Comparison of ENCODE assay signal across 8 cellular contexts in the genomic region with DNA sequence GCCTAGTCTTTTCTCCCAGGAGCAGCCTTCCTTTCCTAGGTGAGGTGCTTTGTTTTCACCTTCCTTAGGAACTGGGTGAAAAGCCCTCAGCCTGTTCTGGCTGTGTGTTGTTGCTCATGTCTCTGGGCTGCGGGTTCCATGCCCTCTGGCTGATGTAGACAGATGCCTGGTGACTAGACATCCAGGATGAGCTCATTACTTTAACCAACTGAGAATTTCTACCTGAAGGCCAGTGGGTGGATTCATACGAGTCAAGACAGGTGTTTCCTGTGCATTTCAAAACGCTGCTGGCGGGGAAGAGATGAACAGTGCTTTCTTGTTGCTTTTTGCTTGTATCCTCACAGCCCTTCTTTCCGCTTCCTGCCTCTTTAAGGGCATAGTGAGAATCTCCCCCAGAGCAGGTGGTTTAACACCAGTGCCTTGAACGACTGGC. TPM values are rescaled to one million over a fixed set of nuclear protein-coding genes. Genes with fewer than 3 reads are reported as not detected.
DNase-seq lines count a peak whose midpoint lies in the region; ATAC-seq, FAIRE-seq and TF ChIP-seq lines count a peak whose summit lies in the region.

No MANE protein-coding gene starts in this region.

- H3K4me3 ChIP-seq in OCI-LY7 (ENCODE audit: low read depth, low read length, poor library complexity, severe bottlenecking), result peak overlapping the region; percentile 53
- H3K4me3 ChIP-seq in bronchial epithelial cell (ENCODE audit: low read depth, low read length), result no peak overlapping the region
- no peak overlapping the region for H3K4me3 ChIP-seq in smooth muscle cell

- peak overlapping the region; percentile 97 for H3K27ac ChIP-seq in OCI-LY7 (ENCODE audit: low read depth, low read length, poor library complexity, severe bottlenecking)
- H3K27ac ChIP-seq in smooth muscle cell (ENCODE audit: low read depth), result peak overlapping the region; percentile 89

- no peaks in the 10 kb centered on the region for H3K27me3 ChIP-seq in bronchial epithelial cell (ENCODE audit: control insufficient read depth, insufficient read depth, low read length)
- no peaks in the 10 kb centered on the region for H3K27me3 ChIP-seq in smooth muscle cell (ENCODE audit: low read depth)

- FAIRE-seq in bronchial epithelial cell (lab: Jason Lieb, UNC), result peak; percentile 75

- no peak for TF ChIP-seq CTCF in OCI-LY7 (conservative IDR thresholded peaks at IDR 0.05; ENCODE audit: low read length)
- TF ChIP-seq CTCF in bronchial epithelial cell (IDR thresholded peaks at IDR 0.05; ENCODE audit: insufficient read depth, low read length, severe bottlenecking), result no peak
- TF ChIP-seq CTCF in smooth muscle cell (IDR thresholded peaks at IDR 0.05; ENCODE audit: borderline replicate concordance, insufficient read depth, poor library complexity, severe bottlenecking), result no peak

- H2AFZ ChIP-seq in OCI-LY7 (ENCODE audit: low read length) (no peak overlapping the region; the same call in 1 of the 2 replicates), smooth muscle cell (ENCODE audit: low read depth) (no peak overlapping the region)

- H4K20me1 ChIP-seq in OCI-LY7 (ENCODE audit: insufficient read depth, low read length) (no peaks in the 10 kb centered on the region), smooth muscle cell (ENCODE audit: low read depth) (peaks cover 83% of the 10 kb centered on the region)

- no TSS peak for BruUV-seq in OCI-LY7 (replicated peaks; lab: Mats Ljungman, UMichigan)

- 74% methylated on average over 6 of the region's 6 CpGs for WGBS in smooth muscle cell (ENCODE audit: low lambda C conversion rate)

- POLR2A ChIA-PET in OCI-LY7 (lab: Charles Lee), result interaction anchor here (0.6 to 2.4 kb wide), 16 partner anchors 10 to 399 kb away, joined by 3 to 14 read pairs (median 5); a partner anchor contains a TSS

- CTCF ChIA-PET in OCI-LY7 (lab: Charles Lee; ENCODE audit: unreplicated experiment), result interaction anchor here (0.6 to 3.1 kb wide), 11 partner anchors 9 to 88 kb away, joined by 3 to 23 read pairs (median 3); a partner anchor contains a TSS

- peak; percentile 98 for DNase-seq in OCI-LY7 (ENCODE audit: low spot score)
- DNase-seq in bronchial epithelial cell (ENCODE audit: low read depth), result peak; percentile 99
- no peak for DNase-seq in smooth muscle cell (lab: John Stamatoyannopoulos, UW; ENCODE audit: unreplicated experiment)
- DNase-seq in NCI-H187 treated with DMSO at 0.1 percent for 48 hours (lab: John Stamatoyannopoulos, UW), result no peak
- no peak for DNase-seq in DMS153 (lab: John Stamatoyannopoulos, UW)
- no peak for DNase-seq in cerebellar nuclear complex (lab: John Stamatoyannopoulos, UW)
- DNase-seq in DMS53 treated with DMSO at 0.1 percent for 48 hours (lab: John Stamatoyannopoulos, UW; ENCODE audit: unreplicated experiment), result no peak

- peak; percentile 51 for ATAC-seq in GM18505 (IDR thresholded peaks at IDR 0.05; ENCODE audit: unreplicated experiment)

- TF ChIP-seq POLR2A in GM18505 (IDR thresholded peaks at IDR 0.05; ENCODE audit: borderline replicate concordance, extremely low read depth, insufficient read depth, insufficient read length), result no peak

- intact Hi-C loops in OCI-LY7 (cut with micrococcal nuclease; ENCODE audit: unreplicated experiment), result loop anchor here (1.0 kb wide), 2 partner anchors 14 to 25 kb away; no protein-coding TSS in a partner anchor

- H3K4me1 ChIP-seq in OCI-LY7 (ENCODE audit: insufficient read depth, low read length, poor library complexity, severe bottlenecking), result peaks cover 69% of the 10 kb centered on the region
- H3K4me1 ChIP-seq in smooth muscle cell (ENCODE audit: low read depth), result peaks cover 38% of the 10 kb centered on the region

- peak overlapping the region; percentile 54 for H3K9ac ChIP-seq in smooth muscle cell (ENCODE audit: low read depth)

- H3K9me3 ChIP-seq in OCI-LY7 (ENCODE audit: low read length), result no peaks in the 10 kb centered on the region
- H3K9me3 ChIP-seq in smooth muscle cell (replicated peaks; ENCODE audit: low read depth), result no peaks in the 10 kb centered on the region

- H3K9me2 ChIP-seq in OCI-LY7 (ENCODE audit: insufficient read depth, low read length), result no peaks in the 10 kb centered on the region

- H3K79me2 ChIP-seq in OCI-LY7 (ENCODE audit: insufficient read depth, low read depth, low read length), result peaks cover 73% of the 10 kb centered on the region
- H3K79me2 ChIP-seq in smooth muscle cell (ENCODE audit: low read depth), result peaks cover 57% of the 10 kb centered on the region

- peaks cover 13% of the 10 kb centered on the region for H3F3A ChIP-seq in smooth muscle cell (ENCODE audit: low read depth)

- peaks cover 86% of the 10 kb centered on the region for H3K36me3 ChIP-seq in OCI-LY7 (ENCODE audit: insufficient read depth, low read length)
- peaks cover 4% of the 10 kb centered on the region for H3K36me3 ChIP-seq in bronchial epithelial cell (ENCODE audit: control insufficient read depth, insufficient read depth, low read length)
- H3K36me3 ChIP-seq in smooth muscle cell (ENCODE audit: low read depth), result no peaks in the 10 kb centered on the region

- H3K4me2 ChIP-seq in OCI-LY7 (ENCODE audit: low read length) (peak overlapping the region; percentile 89), smooth muscle cell (no peak overlapping the region)

RNA-seq across cellular contexts. Expression of a gene that starts 22.3 kb away (rescaled TPM):
- 122 and 127 TPM in 2 replicates for total RNA-seq in OCI-LY7 (2014; rRNA removed; shearing (Covaris generic))
- total RNA-seq in OCI-LY7 (2022) (180 and 187 TPM in 2 replicates), bronchial epithelial cell (58.4 and 65.0 TPM in 2 replicates), smooth muscle cell (75.4 and 87.7 TPM in 2 replicates)
- polyA plus RNA-seq in smooth muscle cell, result 119 and 135 TPM in 2 replicates

RNA-seq across cellular contexts. Expression of a gene that starts 22.5 kb away (rescaled TPM):
- total RNA-seq in OCI-LY7 (2014; rRNA removed; shearing (Covaris generic)), result 90.0 and 91.9 TPM in 2 replicates
- total RNA-seq in OCI-LY7 (2022) (133 and 139 TPM in 2 replicates), bronchial epithelial cell (11.6 and 28.9 TPM in 2 replicates), smooth muscle cell (12.5 and 38.2 TPM in 2 replicates)
- 15.4 and 15.7 TPM in 2 replicates for polyA plus RNA-seq in smooth muscle cell

RNA-seq across cellular contexts. Expression of a gene that starts 31.8 kb away (rescaled TPM):
- 0.66 and 2.0 TPM in 2 replicates for total RNA-seq in OCI-LY7 (2014; rRNA removed; shearing (Covaris generic))
- total RNA-seq in OCI-LY7 (2022), result 1.9 and 3.9 TPM in 2 replicates
- total RNA-seq in bronchial epithelial cell, result 297 and 565 TPM in 2 replicates
- 66.0 and 83.8 TPM in 2 replicates for total RNA-seq in smooth muscle cell
- 47.2 and 233 TPM in 2 replicates for polyA plus RNA-seq in smooth muscle cell

RNA-seq across cellular contexts. Expression of a gene that starts 56.2 kb away (rescaled TPM):
- total RNA-seq in OCI-LY7 (2014; rRNA removed; shearing (Covaris generic)), result 0.06 TPM in 1 of 2 replicates, not detected in the other
- total RNA-seq in OCI-LY7 (2022) (not detected in 2 replicates), bronchial epithelial cell (3.9 and 7.4 TPM in 2 replicates), smooth muscle cell (0.13 and 1.7 TPM in 2 replicates)
- polyA plus RNA-seq in smooth muscle cell, result 0.80 and 1.2 TPM in 2 replicates

Comparison
In these comparisons a context has a peak if more than half of its experiments do, and no peak if none do; other contexts are left out.
1. DNase-seq: peak in OCI-LY7 (single experiment) and bronchial epithelial cell (single experiment); none in smooth muscle cell (single experiment), NCI-H187 treated with DMSO at 0.1 percent for 48 hours (single experiment), DMS153 (single experiment), cerebellar nuclear complex (0 of 2) and DMS53 treated with DMSO at 0.1 percent for 48 hours (single experiment).
2. RNA of a gene that starts 31.8 kb away (total RNA-seq): 297 to 565 TPM in bronchial epithelial cell and 66.0 to 83.8 TPM in smooth muscle cell; 0.66 to 3.9 TPM in OCI-LY7; every median in the first group is over 10 times any median in the second.